In genomic region chr2:212832211-212833195, GRCh38 we compare ENCODE assay signal across 1 cellular context.
TF ChIP-seq lines count a peak whose summit lies in the region.

No MANE protein-coding gene starts in this region.

TF ChIP-seq in GM23338, 12 proteins besides CTCF, POLR2A, EP300 and RAD21 (continued from another document):
- no peak for TF ChIP-seq ZNF462 (CRISPR knock-in tag; IDR thresholded peaks at IDR 0.05)
- no peak for TF ChIP-seq NANOG (IDR thresholded peaks at IDR 0.05; ENCODE audit: borderline replicate concordance)
- no peak for TF ChIP-seq ETS1 (IDR thresholded peaks at IDR 0.05)
- TF ChIP-seq POLR2AphosphoS5 (IDR thresholded peaks at IDR 0.05; ENCODE audit: low read depth): no peak
- no peak for TF ChIP-seq STAT1 (IDR thresholded peaks at IDR 0.05; ENCODE audit: unreplicated experiment)
- no peak for TF ChIP-seq EZH2phosphoT487 (IDR thresholded peaks at IDR 0.05; ENCODE audit: unreplicated experiment)
- no peak for TF ChIP-seq ZNF114 (CRISPR knock-in tag; IDR thresholded peaks at IDR 0.05)
- TF ChIP-seq EZH2 (IDR thresholded peaks at IDR 0.05; ENCODE audit: low read depth, unreplicated experiment): no peak
- TF ChIP-seq CREB1 (CRISPR knock-in tag; IDR thresholded peaks at IDR 0.05; ENCODE audit: low read depth): no peak
TF ChIP-seq in GM23338: peak in this region for 0.
